Comparison of ENCODE assay signal across 1 cellular context in genomic region chr19:48713864-48714755, GRCh38.
TF ChIP-seq lines count a peak whose summit lies in the region.

No MANE protein-coding gene starts in this region.

TF ChIP-seq in HepG2, 621 proteins besides CTCF, POLR2A, EP300 and RAD21 (continued from another document and continues in another):
- TF ChIP-seq ATF4 (CRISPR knock-in tag; IDR thresholded peaks at IDR 0.05) (0 out of 4 replicates have a peak, but pooled peaks of 1 of the 2 experiments have one; percentile 22), HOXA3 (CRISPR knock-in tag; IDR thresholded peaks at IDR 0.05) (0 out of 2 replicates have a peak, but pooled peaks have one; percentile 74), ZSCAN30 (CRISPR knock-in tag; IDR thresholded peaks at IDR 0.05) (no peak), SP5 (CRISPR knock-in tag; IDR thresholded peaks at IDR 0.05; ENCODE audit: borderline replicate concordance, low read depth) (0 out of 2 replicates have a peak, but pooled peaks have one; percentile 42), BHLHE40 (IDR thresholded peaks at IDR 0.05; ENCODE audit: low read length) (no peak), ZNF136 (CRISPR knock-in tag; IDR thresholded peaks at IDR 0.05; ENCODE audit: low read depth) (no peak), MYC (CRISPR knock-in tag; IDR thresholded peaks at IDR 0.05; ENCODE audit: borderline replicate concordance) (peak; percentile 19; the same call in 1 of the 2 replicates), NAIF1 (CRISPR knock-in tag; IDR thresholded peaks at IDR 0.05; ENCODE audit: borderline replicate concordance) (no peak), PITX1 (CRISPR knock-in tag; IDR thresholded peaks at IDR 0.05) (peak; percentile 15; the same call in 1 of the 2 replicates), ZNF30 (CRISPR knock-in tag; IDR thresholded peaks at IDR 0.05) (no peak), NFE2 (CRISPR knock-in tag; IDR thresholded peaks at IDR 0.05) (no peak), RARA (CRISPR knock-in tag; IDR thresholded peaks at IDR 0.05) (peak; percentile 35; the same call in 1 of the 2 replicates), PRMT3 (CRISPR knock-in tag; IDR thresholded peaks at IDR 0.05; ENCODE audit: borderline replicate concordance, low read depth) (no peak), LBX2 (CRISPR knock-in tag; IDR thresholded peaks at IDR 0.05; ENCODE audit: borderline replicate concordance) (0 out of 2 replicates have a peak, but pooled peaks have one; percentile 43), MYPOP (CRISPR knock-in tag; IDR thresholded peaks at IDR 0.05) (peak; percentile 77; the same call in 1 of the 2 replicates), TFE3 (CRISPR knock-in tag; IDR thresholded peaks at IDR 0.05) (0 out of 2 replicates have a peak, but pooled peaks have one; percentile 56), ELF1 (CRISPR knock-in tag; IDR thresholded peaks at IDR 0.05) (0 out of 2 replicates have a peak, but pooled peaks have one; percentile 37), BCLAF1 (IDR thresholded peaks at IDR 0.05) (no peak), ARID4A (CRISPR knock-in tag; IDR thresholded peaks at IDR 0.05; ENCODE audit: borderline replicate concordance) (peak; percentile 30; the same call in 1 of the 2 replicates), ZNF318 (CRISPR knock-in tag; IDR thresholded peaks at IDR 0.05) (no peak; the same call in 1 of the 2 replicates), XRCC5 (optimal IDR thresholded peaks at IDR 0.05; ENCODE audit: low read length) (peak; percentile 60), ZNF549 (CRISPR knock-in tag; IDR thresholded peaks at IDR 0.05) (no peak), KDM5B (CRISPR knock-in tag; IDR thresholded peaks at IDR 0.05; ENCODE audit: borderline replicate concordance) (no peak), SSRP1 (CRISPR knock-in tag; IDR thresholded peaks at IDR 0.05) (no peak), YY1 (IDR thresholded peaks at IDR 0.05; ENCODE audit: insufficient read depth, insufficient replicate concordance, low read depth, low read length) (peak; percentile 43), ETS1 (CRISPR knock-in tag; IDR thresholded peaks at IDR 0.05) (no peak), MAX (IDR thresholded peaks at IDR 0.05) (no peak; the same call in 1 of the 2 replicates), PPARG (CRISPR knock-in tag; conservative IDR thresholded peaks at IDR 0.05) (no peak), SP1 (IDR thresholded peaks at IDR 0.05) (no peak), SP1 (CRISPR knock-in tag; IDR thresholded peaks at IDR 0.05) (peak; percentile 78), ZNF883 (CRISPR knock-in tag; IDR thresholded peaks at IDR 0.05; ENCODE audit: not compliant biosample characterization) (no peak), GABPB1 (CRISPR knock-in tag; IDR thresholded peaks at IDR 0.05) (peak; percentile 68), ZNF335 (CRISPR knock-in tag; IDR thresholded peaks at IDR 0.05) (no peak), EEA1 (CRISPR knock-in tag; IDR thresholded peaks at IDR 0.05; ENCODE audit: borderline replicate concordance) (no peak), TFDP1 (CRISPR knock-in tag; IDR thresholded peaks at IDR 0.05; ENCODE audit: borderline replicate concordance) (peak; percentile 66)
